ENCODE assay signal across 8 cellular contexts in genomic region chr1:52002038-52002917, GRCh38. TPM values are rescaled to one million over a fixed set of nuclear protein-coding genes. Genes with fewer than 3 reads are reported as not detected.
DNase-seq lines count a peak whose midpoint lies in the region; ATAC-seq and TF ChIP-seq lines count a peak whose summit lies in the region.

No MANE protein-coding gene starts in this region.

- ATAC-seq in GM21737 (IDR thresholded peaks at IDR 0.05; ENCODE audit: unreplicated experiment) (peak; percentile 86), HG02884 (IDR thresholded peaks at IDR 0.05; ENCODE audit: unreplicated experiment) (no peak)
- ATAC-seq in activated naive CD8-positive, alpha-beta T cell treated with anti-CD3 and anti-CD28 coated beads, Interleukin-2, amount 50 U/mL, for 24 hours = peak; percentile 98

- H4K20me1 ChIP-seq in PC-9 (ENCODE audit: insufficient read depth) = no peaks in the 10 kb centered on the region

- H3K27ac ChIP-seq in PC-9 (no peak overlapping the region), left ventricle myocardium inferior (replicated peaks) (no peak overlapping the region)

- DNase-seq in EL (peak; percentile 88), M059J (ENCODE audit: low read depth) (peak; percentile 86), PC-9 (peak; percentile 67), left ventricle myocardium inferior (no peak), retina (peak; percentile 79)
- peak; percentile 44 for DNase-seq in activated naive CD8-positive, alpha-beta T cell treated with anti-CD3 and anti-CD28 coated beads, Interleukin-2, amount 50 U/mL, for 24 hours

- no peaks in the 10 kb centered on the region for H3K9me2 ChIP-seq in PC-9 (ENCODE audit: insufficient read depth)

- no peaks in the 10 kb centered on the region for H3F3A ChIP-seq in PC-9 (ENCODE audit: insufficient read depth, low read depth)

- TF ChIP-seq CTCF in PC-9 (conservative IDR thresholded peaks at IDR 0.05) (peak; percentile 94), left ventricle myocardium inferior (IDR thresholded peaks at IDR 0.05; ENCODE audit: borderline replicate concordance) (peak; percentile 92)

- H3K27me3 ChIP-seq in PC-9 (ENCODE audit: insufficient read depth, low read depth) (no peaks in the 10 kb centered on the region), left ventricle myocardium inferior (ENCODE audit: low read depth) (peaks cover 59% of the 10 kb centered on the region)

- no TSS peak for BruUV-seq in PC-9 (replicated peaks; lab: Mats Ljungman, UMichigan)

- H3K9me3 Mint-ChIP-seq in activated naive CD8-positive, alpha-beta T cell treated with anti-CD3 and anti-CD28 coated beads, Interleukin-2, amount 50 U/mL, for 24 hours = no peaks in the 10 kb centered on the region

- H3K4me3 ChIP-seq in PC-9 = no peak overlapping the region
- no peak overlapping the region for H3K4me3 ChIP-seq in left ventricle myocardium inferior

- H3K4me2 ChIP-seq in PC-9 = no peak overlapping the region

- H3K9me3 ChIP-seq in PC-9 (ENCODE audit: insufficient read depth, low read depth) (no peaks in the 10 kb centered on the region), left ventricle myocardium inferior (replicated peaks) (no peaks in the 10 kb centered on the region)

- H3K4me3 Mint-ChIP-seq in activated naive CD8-positive, alpha-beta T cell treated with anti-CD3 and anti-CD28 coated beads, Interleukin-2, amount 50 U/mL, for 24 hours = no peak overlapping the region

- H3K4me1 Mint-ChIP-seq in activated naive CD8-positive, alpha-beta T cell treated with anti-CD3 and anti-CD28 coated beads, Interleukin-2, amount 50 U/mL, for 24 hours = no peaks in the 10 kb centered on the region

- no peaks in the 10 kb centered on the region for H3K36me3 Mint-ChIP-seq in activated naive CD8-positive, alpha-beta T cell treated with anti-CD3 and anti-CD28 coated beads, Interleukin-2, amount 50 U/mL, for 24 hours (ENCODE audit: low read depth)

- H3K27ac Mint-ChIP-seq in activated naive CD8-positive, alpha-beta T cell treated with anti-CD3 and anti-CD28 coated beads, Interleukin-2, amount 50 U/mL, for 24 hours = no peak overlapping the region

- intact Hi-C loops in PC-9 (cut with micrococcal nuclease; ENCODE audit: unreplicated experiment) = loop anchor here (1.0 to 10.0 kb wide), 4 partner anchors 105 to 1227 kb away; no protein-coding TSS in a partner anchor
- intact Hi-C loops in left ventricle myocardium inferior (cut with micrococcal nuclease) = loop anchor here (5.0 kb wide), 1 partner anchor 105 kb away; no protein-coding TSS in a partner anchor

- H3K79me2 ChIP-seq in PC-9 (ENCODE audit: low read depth) = no peaks in the 10 kb centered on the region

- CTCF ChIA-PET in PC-9 (lab: Charles Lee) = interaction anchor here (0.8 kb wide), 1 partner anchor 15 kb away, joined by 3 read pairs; no protein-coding TSS in a partner anchor

- no peak overlapping the region for H2AFZ ChIP-seq in PC-9

- peaks cover 22% of the 10 kb centered on the region for H3K27me3 Mint-ChIP-seq in activated naive CD8-positive, alpha-beta T cell treated with anti-CD3 and anti-CD28 coated beads, Interleukin-2, amount 50 U/mL, for 24 hours

- no peaks in the 10 kb centered on the region for H3K36me3 ChIP-seq in PC-9 (ENCODE audit: low read depth)
- H3K36me3 ChIP-seq in left ventricle myocardium inferior = no peaks in the 10 kb centered on the region

- POLR2A ChIA-PET in PC-9 (lab: Charles Lee; ENCODE audit: unreplicated experiment) = no interaction called here

- no peaks in the 10 kb centered on the region for H3K4me1 ChIP-seq in PC-9 (replicated peaks; ENCODE audit: insufficient read depth)
- no peaks in the 10 kb centered on the region for H3K4me1 ChIP-seq in left ventricle myocardium inferior

RNA-seq across cellular contexts. Expression of gene RAB3B, which starts 11.8 kb away (rescaled TPM):
- 7.4 and 12.6 TPM in 2 replicates for total RNA-seq in M059J (2014; rRNA removed; shearing (Covaris generic))
- 2.4 and 2.6 TPM in 2 replicates for total RNA-seq in PC-9 (2021)
- not detected for total RNA-seq in left ventricle myocardium inferior

RNA-seq across cellular contexts. Expression of gene KTI12, which starts 31.3 kb away (rescaled TPM):
- total RNA-seq in M059J (2014; rRNA removed; shearing (Covaris generic)) = 16.0 and 25.4 TPM in 2 replicates
- total RNA-seq in PC-9 (2021) (9.5 and 11.7 TPM in 2 replicates), left ventricle myocardium inferior (3.2 TPM)

RNA-seq across cellular contexts. Expression of gene TXNDC12, which starts 52.7 kb away (rescaled TPM):
- 91.3 and 116 TPM in 2 replicates for total RNA-seq in M059J (2014; rRNA removed; shearing (Covaris generic))
- total RNA-seq in PC-9 (2021) (61.3 and 77.3 TPM in 2 replicates), left ventricle myocardium inferior (25.7 TPM)

RNA-seq across cellular contexts. Expression of gene BTF3L4, which starts 53.8 kb away (rescaled TPM):
- total RNA-seq in M059J (2014; rRNA removed; shearing (Covaris generic)) = 95.2 and 130 TPM in 2 replicates
- 47.0 and 48.6 TPM in 2 replicates for total RNA-seq in PC-9 (2021)
- 25.9 TPM for total RNA-seq in left ventricle myocardium inferior
